In genomic region chr17:45222994-45223540, GRCh38 we compare ENCODE assay signal across 8 cellular contexts. TPM values are rescaled to one million over a fixed set of nuclear protein-coding genes. Genes with fewer than 3 reads are reported as not detected.
DNase-seq lines count a peak whose midpoint lies in the region; ATAC-seq and TF ChIP-seq lines count a peak whose summit lies in the region.

No MANE protein-coding gene starts in this region.

- H3K4me3 Mint-ChIP-seq in activated naive CD4-positive, alpha-beta T cell treated with anti-CD3 and anti-CD28 coated beads for 36 hours: peak overlapping the region; percentile 100
- H3K4me3 Mint-ChIP-seq in activated naive CD8-positive, alpha-beta T cell treated with anti-CD3 and anti-CD28 coated beads for 36 hours: peak overlapping the region; percentile 96

- H3K27ac Mint-ChIP-seq in activated naive CD4-positive, alpha-beta T cell treated with anti-CD3 and anti-CD28 coated beads for 36 hours: peak overlapping the region; percentile 100
- peak overlapping the region; percentile 99 for H3K27ac Mint-ChIP-seq in activated naive CD8-positive, alpha-beta T cell treated with anti-CD3 and anti-CD28 coated beads for 36 hours

- no peaks in the 10 kb centered on the region for H3K27me3 Mint-ChIP-seq in activated naive CD4-positive, alpha-beta T cell treated with anti-CD3 and anti-CD28 coated beads for 36 hours (ENCODE audit: low read depth)
- no peaks in the 10 kb centered on the region for H3K27me3 Mint-ChIP-seq in activated naive CD8-positive, alpha-beta T cell treated with anti-CD3 and anti-CD28 coated beads for 36 hours

- peaks cover 51% of the 10 kb centered on the region for H3K36me3 Mint-ChIP-seq in activated naive CD4-positive, alpha-beta T cell treated with anti-CD3 and anti-CD28 coated beads for 36 hours (ENCODE audit: low read depth)
- H3K36me3 Mint-ChIP-seq in activated naive CD8-positive, alpha-beta T cell treated with anti-CD3 and anti-CD28 coated beads for 36 hours: peaks cover 53% of the 10 kb centered on the region

- DNase-seq in activated naive CD4-positive, alpha-beta T cell treated with anti-CD3 and anti-CD28 coated beads for 36 hours: no peak
- DNase-seq in activated naive CD4-positive, alpha-beta T cell treated with anti-CD3 and anti-CD28 coated beads, Interleukin-2, amount 50 U/mL, for 16 hours: no peak
- peak; percentile 43 for DNase-seq in activated naive CD8-positive, alpha-beta T cell treated with anti-CD3 and anti-CD28 coated beads for 36 hours
- no peak for DNase-seq in right lobe of liver
- DNase-seq in upper lobe of left lung: no peak
- DNase-seq in occipital lobe (lab: John Stamatoyannopoulos, UW): no peak
- no peak for DNase-seq in NCI-H345 treated with DMSO at 0.1 percent for 48 hours (lab: John Stamatoyannopoulos, UW; ENCODE audit: unreplicated experiment)
- no peak for DNase-seq in Ammon's horn (ENCODE audit: low spot score)

- H3K27me3 ChIP-seq in right lobe of liver (no peaks in the 10 kb centered on the region), upper lobe of left lung (peaks cover 0 to 6% (median 0%) of the 10 kb centered on the region in 4 donors)

- TF ChIP-seq POLR2A in right lobe of liver (IDR thresholded peaks at IDR 0.05) (no peak), upper lobe of left lung (IDR thresholded peaks at IDR 0.05) (no peak)

- TF ChIP-seq CTCF in right lobe of liver (IDR thresholded peaks at IDR 0.05) (no peak), upper lobe of left lung (IDR thresholded peaks at IDR 0.05) (no peak)

- H3K4me1 ChIP-seq in right lobe of liver (no peaks in the 10 kb centered on the region), upper lobe of left lung (peaks cover 19 to 63% (median 28%) of the 10 kb centered on the region in 4 donors)

- H3K27ac ChIP-seq in right lobe of liver (peak overlapping the region in 2 of 3 donors; percentile 54 to 60), upper lobe of left lung (peak overlapping the region; percentile 65 to 93 (median 86))

- H3K4me1 Mint-ChIP-seq in activated naive CD4-positive, alpha-beta T cell treated with anti-CD3 and anti-CD28 coated beads for 36 hours (ENCODE audit: low read depth): peaks cover 50% of the 10 kb centered on the region
- H3K4me1 Mint-ChIP-seq in activated naive CD8-positive, alpha-beta T cell treated with anti-CD3 and anti-CD28 coated beads for 36 hours: peaks cover 59% of the 10 kb centered on the region

- 62% methylated on average over 4 of the region's 9 CpGs for WGBS in right lobe of liver (ENCODE audit: insufficient coverage, low coverage, low lambda C conversion rate, missing lambda C conversion rate)
- 54% methylated on average over 9 of the region's 9 CpGs; no CpG with 5 or more reads in 1 of the 2 donors for WGBS in upper lobe of left lung, 2 donors

- CTCF ChIA-PET in activated naive CD4-positive, alpha-beta T cell treated with anti-CD3 and anti-CD28 coated beads for 36 hours (lab: Charles Lee): interaction anchor here (1.1 to 15.6 kb wide), 5 partner anchors 10 to 73 kb away, joined by 3 to 412 read pairs (median 4); no protein-coding TSS in a partner anchor

- TF ChIP-seq EP300 in upper lobe of left lung (IDR thresholded peaks at IDR 0.05): no peak

- no peaks in the 10 kb centered on the region for H3K9me3 Mint-ChIP-seq in activated naive CD4-positive, alpha-beta T cell treated with anti-CD3 and anti-CD28 coated beads for 36 hours
- no peaks in the 10 kb centered on the region for H3K9me3 Mint-ChIP-seq in activated naive CD8-positive, alpha-beta T cell treated with anti-CD3 and anti-CD28 coated beads for 36 hours

- H3K9me3 ChIP-seq in right lobe of liver (no peaks in the 10 kb centered on the region), upper lobe of left lung (no peaks in the 10 kb centered on the region)

- ATAC-seq in right lobe of liver: no peak
- no peak for ATAC-seq in upper lobe of left lung (ENCODE audit: low FRiP score in 2 of 2)

- H3K4me3 ChIP-seq in right lobe of liver: peak overlapping the region in 1 of 3 donors; percentile 56
- H3K4me3 ChIP-seq in upper lobe of left lung: peak overlapping the region in 3 of 4 donors; percentile 54 to 71 (median 70)

- H3K36me3 ChIP-seq in right lobe of liver: no peaks in the 10 kb centered on the region
- no peaks in the 10 kb centered on the region for H3K36me3 ChIP-seq in upper lobe of left lung

- intact Hi-C loops in activated naive CD4-positive, alpha-beta T cell treated with anti-CD3 and anti-CD28 coated beads for 36 hours (cut with micrococcal nuclease): loop anchor here (1.0 to 10.0 kb wide), 3 partner anchors 24 to 1008 kb away; partner anchors contain the start of genes HEXIM1 and UBTF
- intact Hi-C loops in right lobe of liver (cut with DNase I): loop anchor here in 1 of 2 donors (10.0 kb wide), 1 partner anchor 162 kb away; no protein-coding TSS in a partner anchor

RNA-seq across cellular contexts. Expression of gene FMNL1, which starts 1.4 kb away (rescaled TPM):
- 100 to 1,000 TPM; 228 to 242 TPM for total RNA-seq in activated naive CD4-positive, alpha-beta T cell treated with anti-CD3 and anti-CD28 coated beads for 36 hours
- total RNA-seq in activated naive CD8-positive, alpha-beta T cell treated with anti-CD3 and anti-CD28 coated beads for 36 hours: 100 to 1,000 TPM; 215 to 219 TPM
- total RNA-seq in right lobe of liver (1 to 10 TPM; 3.7 to 10.0 (median 5.1) TPM), upper lobe of left lung (100 to 1,000 TPM in 3 of 6 donors, 10 to 100 TPM in 3; 42.9 to 119 (median 98.3) TPM), occipital lobe (1.9 TPM)

RNA-seq across cellular contexts. Expression of gene SPATA32, which starts 38.8 kb away (rescaled TPM):
- under 1 TPM in 1 of 2 experiments, not detected in 1; 0.12 TPM for total RNA-seq in activated naive CD4-positive, alpha-beta T cell treated with anti-CD3 and anti-CD28 coated beads for 36 hours
- under 1 TPM; 0.62 to 0.68 TPM for total RNA-seq in activated naive CD8-positive, alpha-beta T cell treated with anti-CD3 and anti-CD28 coated beads for 36 hours
- total RNA-seq in right lobe of liver (not detected), upper lobe of left lung (under 1 TPM in 1 of 6 donors, not detected in 5; 0.20 TPM), occipital lobe (not detected)

Comparison
In these comparisons a context has a peak if more than half of its experiments do, and no peak if none do; other contexts are left out.
1. RNA of gene FMNL1, which starts 1.4 kb away (total RNA-seq): 228 to 242 TPM in activated naive CD4-positive, alpha-beta T cell treated with anti-CD3 and anti-CD28 coated beads for 36 hours, 215 to 219 TPM in activated naive CD8-positive, alpha-beta T cell treated with anti-CD3 and anti-CD28 coated beads for 36 hours and 42.9 to 119 TPM in upper lobe of left lung; 3.7 to 10.0 TPM in right lobe of liver and 1.9 TPM in occipital lobe (single experiment); every median in the first group is over 4 times any median in the second.